24 cellular contexts compared by ENCODE assay signal in the genomic region with DNA sequence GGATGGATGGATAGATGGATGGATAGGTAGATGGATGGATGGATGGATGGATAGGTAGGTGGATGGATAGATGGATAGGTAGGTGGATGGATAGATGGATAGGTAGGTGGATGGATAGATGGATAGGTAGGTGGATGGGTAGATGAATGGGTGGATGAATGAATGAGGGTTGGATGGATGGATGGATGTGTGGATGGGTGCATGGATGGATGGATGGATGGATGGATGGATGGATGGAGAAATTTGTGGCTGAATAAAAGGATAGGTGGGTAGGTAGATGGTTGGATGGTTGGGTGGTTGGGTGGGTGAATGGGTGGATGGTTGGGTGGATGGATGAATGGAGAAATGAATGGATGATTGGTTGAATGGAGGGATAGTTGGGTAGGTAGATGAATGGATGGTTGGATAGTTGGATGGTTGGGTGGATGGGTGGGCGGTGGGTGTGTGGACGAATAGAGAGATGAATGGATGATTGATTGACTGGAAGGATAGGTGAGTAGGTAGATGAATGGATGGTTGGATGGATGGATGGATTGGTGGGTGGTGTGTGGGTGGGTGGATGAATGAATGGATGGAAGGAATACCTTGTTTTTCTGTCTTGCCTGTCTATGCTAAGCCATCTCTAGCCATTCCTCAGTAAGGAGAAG.
"Had no signal": no experiment of that assay in that cellular context is flagged by ENCODE, and none has a peak within 500 bp of the region (broad histone marks: within the 10 kb centered on the region; RNA-seq: fewer than 3 reads in every experiment).

No MANE protein-coding gene starts in this region.

- DNase-seq: dermis blood vessel endothelial cell; dorsolateral prefrontal cortex; effector CD4-positive, alpha-beta T cell; effector memory CD4-positive, alpha-beta T cell; foreskin keratinocyte; gastrocnemius medialis; glutamatergic neuron; head of caudate nucleus; heart right ventricle; hippocampal formation; left cardiac atrium; left lung; left ventricle myocardium superior; lower lobe of right lung; mesenchymal stem cell; mucosa of descending colon; naive B cell had no signal

- FAIRE-seq: colon, islet of Langerhans, keratinocyte had no signal

- H3K4me1 ChIP-seq: esophagus muscularis mucosa, foreskin keratinocyte, gastrocnemius medialis, heart right ventricle, left lung, lower lobe of right lung had no signal

- H3K4me3 Mint-ChIP-seq: mesothelial cell of epicardium, naive B cell had no signal

- H3K4me3 ChIP-seq: coronary artery, dorsolateral prefrontal cortex, esophagus muscularis mucosa, gastrocnemius medialis, heart right ventricle, left lung, lower lobe of right lung, mucosa of descending colon had no signal

- H3K9me3 Mint-ChIP-seq: mesothelial cell of epicardium had no signal

- H3K27me3 ChIP-seq: dorsolateral prefrontal cortex, esophagus muscularis mucosa, foreskin keratinocyte, gastrocnemius medialis, heart right ventricle, left lung had no signal

- H3K36me3 ChIP-seq: gastrocnemius medialis, left lung, lower lobe of right lung had no signal

- H3K27ac ChIP-seq: coronary artery, dorsolateral prefrontal cortex, epithelial cell of prostate, esophagus muscularis mucosa, foreskin keratinocyte, gastrocnemius medialis, heart right ventricle, left lung, lower lobe of right lung had no signal

- H3K9me3 ChIP-seq: esophagus muscularis mucosa, gastrocnemius medialis, heart right ventricle, left lung, lower lobe of right lung, mucosa of descending colon had no signal

- H3K4me1 Mint-ChIP-seq: mesothelial cell of epicardium, naive B cell had no signal

- H3K27ac Mint-ChIP-seq: mesothelial cell of epicardium, naive B cell had no signal

- ATAC-seq: foreskin keratinocyte, gastrocnemius medialis, heart right ventricle, left cardiac atrium, left lung, left ventricle myocardium superior, lower lobe of right lung, mucosa of descending colon had no signal

- H3K36me3 Mint-ChIP-seq: mesothelial cell of epicardium, naive B cell had no signal
